Comparison of ENCODE assay signal across 21 cellular contexts in genomic region chr20:23096986-23097520, GRCh38. TPM values are rescaled to one million over a fixed set of nuclear protein-coding genes. Genes with fewer than 3 reads are reported as not detected.
DNase-seq lines count a peak whose midpoint lies in the region; TF ChIP-seq lines count a peak whose summit lies in the region.
"Had no signal": no experiment of that assay in that cellular context is flagged by ENCODE, and none has a peak within 500 bp of the region (broad histone marks: within the 10 kb centered on the region; RNA-seq: fewer than 3 reads in every experiment).

No MANE protein-coding gene starts in this region.

- H3K9ac ChIP-seq in mesenchymal stem cell (ENCODE audit: low read length): no peak overlapping the region

- no peak overlapping the region for H2BK15ac ChIP-seq in mesenchymal stem cell (ENCODE audit: low read depth, poor library complexity, severe bottlenecking)

- peak overlapping the region in 1 of 2 experiments; percentile 59 for H3K4ac ChIP-seq in mesenchymal stem cell (ENCODE audit: low read depth in 1 of 2, low read length in 2 of 2)

- no peak overlapping the region for H2BK120ac ChIP-seq in mesenchymal stem cell (ENCODE audit: low read depth, low read length)

- H2BK5ac ChIP-seq in mesenchymal stem cell (ENCODE audit: low read depth, low read length, poor library complexity, severe bottlenecking): no peak overlapping the region

- H3K4me2 ChIP-seq in mesenchymal stem cell (ENCODE audit: low read length, poor library complexity, severe bottlenecking): no peak overlapping the region
- H3K4me2 ChIP-seq: GM23338 had no signal

- TF ChIP-seq CTCF in RWPE1 (conservative IDR thresholded peaks at IDR 0.05; ENCODE audit: low read depth) (no peak), epithelial cell of esophagus (IDR thresholded peaks at IDR 0.05; ENCODE audit: insufficient read depth, low read depth, low read length, missing control alignments) (no peak), ascending aorta (IDR thresholded peaks at IDR 0.05) (no peak), tibial artery (IDR thresholded peaks at IDR 0.05) (no peak)

- DNase-seq in RWPE1 (ENCODE audit: low spot score) (peak; percentile 43), epithelial cell of esophagus (ENCODE audit: low read depth) (peak; percentile 98), mesenchymal stem cell (no peak), ascending aorta (ENCODE audit: low spot score in 2 of 2) (no peak), tibial artery (no peak)
- DNase-seq in activated CD8-positive, alpha-beta memory T cell treated with anti-CD3 and anti-CD28 coated beads, Interleukin-2, amount 50 U/mL, for 4 hours: no peak
- DNase-seq: CD4-positive, alpha-beta memory T cell; GF-D8; MV-4-11; NCI-H1417; NCI-H187 treated with DMSO at 0.1 percent for 48 hours; NCI-H2227 treated with DMSO at 0.1 percent for 48 hours; NCI-H524; NCI-H82; OCI-M1; SHP77 had no signal

- intact Hi-C loops in ascending aorta (cut with DNase I) (no loop called here), tibial artery (cut with DNase I; ENCODE audit: low total_unique reads) (no loop called here)

- H3K79me1 ChIP-seq in mesenchymal stem cell (replicated peaks; ENCODE audit: low read length, poor library complexity, severe bottlenecking): no peaks in the 10 kb centered on the region

- H2BK12ac ChIP-seq in mesenchymal stem cell (ENCODE audit: low read length in 2 of 2): no peak overlapping the region

- H3K36me3 ChIP-seq in mesenchymal stem cell (ENCODE audit: control insufficient read depth in 1 of 2, insufficient read depth in 2 of 2, low read depth in 1 of 2, low read length in 2 of 2) (no peaks in the 10 kb centered on the region), ascending aorta (no peaks in the 10 kb centered on the region), tibial artery (no peaks in the 10 kb centered on the region)

- CTCF ChIA-PET in RWPE1 (lab: Yijun Ruan, JAX): interaction anchor here (1.3 kb wide), 1 partner anchor 138 kb away, joined by 6 read pairs; no protein-coding TSS in a partner anchor

- H4K91ac ChIP-seq in mesenchymal stem cell (ENCODE audit: low read length): peak overlapping the region; percentile 10

- H2AK5ac ChIP-seq in mesenchymal stem cell (ENCODE audit: low read length, severe bottlenecking): no peak overlapping the region

- H3K27me3 ChIP-seq in mesenchymal stem cell (ENCODE audit: control insufficient read depth in 1 of 2, insufficient read depth in 1 of 2, low read length in 2 of 2): peaks cover 12 to 26% of the 10 kb centered on the region in 2 experiments
- no peaks in the 10 kb centered on the region for H3K27me3 ChIP-seq in ascending aorta
- no peaks in the 10 kb centered on the region for H3K27me3 ChIP-seq in tibial artery

- no peak overlapping the region for H3K23ac ChIP-seq in mesenchymal stem cell (ENCODE audit: low read length in 2 of 2)

- H4K8ac ChIP-seq in mesenchymal stem cell (ENCODE audit: low read length): no peak overlapping the region

- H3K4me3 ChIP-seq in epithelial cell of esophagus (ENCODE audit: low read length) (no peak overlapping the region), mesenchymal stem cell (ENCODE audit: insufficient read depth in 1 of 2, low read depth in 1 of 2, low read length in 2 of 2) (no peak overlapping the region), skin epidermis (no peak overlapping the region), ascending aorta (no peak overlapping the region), tibial artery (no peak overlapping the region)
- H3K4me3 ChIP-seq: GM12878, GM23338, K562 had no signal

- POLR2A ChIA-PET in RWPE1 (lab: Yijun Ruan, JAX; ENCODE audit: low non-redundant PET): no interaction called here

- H3K4me1 ChIP-seq in mesenchymal stem cell (ENCODE audit: control insufficient read depth, insufficient read depth, low read depth, low read length) (no peaks in the 10 kb centered on the region), ascending aorta (peaks cover 0 to 3% of the 10 kb centered on the region in 2 donors), tibial artery (peaks cover 0 to 10% (median 4%) of the 10 kb centered on the region in 4 donors)

- no peak overlapping the region for H2AFZ ChIP-seq in mesenchymal stem cell (ENCODE audit: low read depth, low read length)
- H2AFZ ChIP-seq: GM23338 had no signal

- no peak overlapping the region for H3K18ac ChIP-seq in mesenchymal stem cell (ENCODE audit: low read depth in 1 of 2, low read length in 2 of 2)

- no peaks in the 10 kb centered on the region for H3K9me3 ChIP-seq in mesenchymal stem cell (ENCODE audit: control insufficient read depth, low read length)
- no peaks in the 10 kb centered on the region for H3K9me3 ChIP-seq in ascending aorta
- H3K9me3 ChIP-seq in tibial artery: no peaks in the 10 kb centered on the region

- 91% methylated on average over 10 of the region's 11 CpGs for WGBS in mesenchymal stem cell

- H3K27ac ChIP-seq in RWPE1 (no peak overlapping the region; the same call in 1 of the 2 replicates), mesenchymal stem cell (ENCODE audit: low read length, poor library complexity, severe bottlenecking) (no peak overlapping the region), skin epidermis (peak overlapping the region in 20 of 21 experiments; percentile 26 to 86 (median 78)), ascending aorta (no peak overlapping the region), tibial artery (no peak overlapping the region)

- no peak overlapping the region for H3K14ac ChIP-seq in mesenchymal stem cell (ENCODE audit: low read length in 2 of 2)

RNA-seq across cellular contexts. Expression of gene CD93, which starts 10.9 kb away (rescaled TPM):
- 0.01 TPM for polyA plus RNA-seq in mesenchymal stem cell (2013, experiment 1 of 2)
- 0.01 TPM for polyA plus RNA-seq in mesenchymal stem cell (2013, experiment 2 of 2)
- 206 TPM for total RNA-seq in ascending aorta
- total RNA-seq: GM23338 had no signal
- polyA plus RNA-seq: BJ had no signal

RNA-seq across cellular contexts. Expression of gene THBD, which starts 47.6 kb away (rescaled TPM):
- 9.7 TPM for polyA plus RNA-seq in mesenchymal stem cell (2013, experiment 1 of 2)
- polyA plus RNA-seq in mesenchymal stem cell (2013, experiment 2 of 2): 9.8 TPM
- total RNA-seq in ascending aorta: 326 TPM
- total RNA-seq: GM12878 had no signal
- polyA plus RNA-seq: GM12878 had no signal

Comparison
In these comparisons a context has a peak if more than half of its experiments do, and no peak if none do; other contexts are left out.
1. DNase-seq: peak in RWPE1 (single experiment) and epithelial cell of esophagus (single experiment); none in mesenchymal stem cell (single experiment), ascending aorta (0 of 2), activated CD8-positive, alpha-beta memory T cell treated with anti-CD3 and anti-CD28 coated beads, Interleukin-2, amount 50 U/mL, for 4 hours (single experiment) and tibial artery (0 of 2).
2. H3K27ac ChIP-seq: peak in skin epidermis (20 of 21); none in RWPE1 (single experiment), mesenchymal stem cell (single experiment), ascending aorta (0 of 2) and tibial artery (0 of 2).